32 cellular contexts compared by ENCODE assay signal in the genomic region with DNA sequence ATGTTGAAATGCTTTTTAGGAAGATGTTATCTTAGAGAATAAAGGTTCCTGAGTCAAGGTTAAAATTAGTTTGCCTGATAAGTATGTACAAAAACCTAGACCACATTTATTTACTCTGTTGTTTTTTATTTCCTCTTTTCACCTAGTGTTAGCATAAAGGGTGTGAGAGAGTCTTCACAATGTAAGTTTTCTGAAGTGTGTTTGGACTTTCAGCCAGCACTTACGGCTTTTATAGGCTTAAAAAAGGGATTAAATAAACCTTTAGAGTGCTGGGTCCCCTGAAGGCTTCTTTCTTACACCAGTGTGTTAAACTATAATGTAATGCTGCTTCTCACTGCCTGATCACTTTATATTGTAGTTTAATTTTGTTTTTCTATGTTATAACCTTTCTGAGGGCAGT.
"Had no signal": no experiment of that assay in that cellular context is flagged by ENCODE, and none has a peak within 500 bp of the region (broad histone marks: within the 10 kb centered on the region; RNA-seq: fewer than 3 reads in every experiment).

No MANE protein-coding gene starts in this region.

- H3K27me3 ChIP-seq: pancreas, sigmoid colon, thyroid gland had no signal

- DNase-seq: activated CD4-positive, alpha-beta memory T cell treated with anti-CD3 and anti-CD28 coated beads, Interleukin-2, amount 10 ng/mL, durations not matched to agents 7 days and 5 days; activated CD4-positive, alpha-beta T cell treated with anti-CD3 and anti-CD28 coated beads, Interleukin-2, amount 10 ng/mL, durations not matched to agents 24 days and 14 days; activated CD8-positive, alpha-beta memory T cell treated with anti-CD3 and anti-CD28 coated beads, Interleukin-2, amount 50 U/mL, for 48 hours; activated naive CD8-positive, alpha-beta T cell treated with anti-CD3 and anti-CD28 coated beads, Interleukin-2, amount 50 U/mL, for 24 hours; activated T-cell treated with anti-CD3 and anti-CD28 coated beads, Interleukin-2, amount 50 U/mL, for 24 hours; amygdala; central memory CD4-positive, alpha-beta T cell; endodermal cell; foreskin fibroblast; head of caudate nucleus; mammary epithelial cell; naive thymus-derived CD4-positive, alpha-beta T cell; nucleus accumbens; pancreas; psoas muscle; sigmoid colon; small intestine; stimulated activated CD4-positive, alpha-beta T cell treated with anti-CD3 and anti-CD28 coated beads, Interleukin-1b, Interleukin-23, amount 100 ng/mL, for 48 hours; stimulated activated CD4-positive, alpha-beta T cell treated with anti-CD3 and anti-CD28 coated beads, Interleukin-4, amount 100 ng/mL, for 4 hours; stimulated activated CD8-positive, alpha-beta memory T cell treated with anti-CD3 and anti-CD28 coated beads, Interleukin-4, amount 100 ng/mL, for 48 hours; stimulated activated naive CD8-positive, alpha-beta T cell treated with anti-CD3 and anti-CD28 coated beads, Interleukin-15, amount 100 ng/mL, for 72 hours; substantia nigra; T1000; thyroid gland; WERI-Rb-1 had no signal

- H3K4me3 ChIP-seq: pancreas, psoas muscle, sigmoid colon, thyroid gland had no signal

- H3K9me3 ChIP-seq: pancreas, psoas muscle, sigmoid colon, thyroid gland had no signal

- ATAC-seq: activated CD4-positive, CD25-positive, alpha-beta regulatory T cell treated with anti-CD3 and anti-CD28 coated beads, Interleukin-2, amount 50 U/mL, for 24 hours; activated naive CD8-positive, alpha-beta T cell treated with anti-CD3 and anti-CD28 coated beads, Interleukin-2, amount 50 U/mL, for 24 hours; esophagus mucosa; naive thymus-derived CD4-positive, alpha-beta T cell; psoas muscle; stimulated activated memory B cell treated with anti-CD40 and anti-IgM and Interleukin-4, amounts not matched to agents 10 μg/mL and 1 μg/mL and 100 μg/mL, for 72 hours; stimulated activated naive CD8-positive, alpha-beta T cell treated with anti-CD3 and anti-CD28 coated beads, Interleukin-15, amount 100 ng/mL, for 72 hours had no signal

- H3K4me3 Mint-ChIP-seq: activated CD4-positive, alpha-beta memory T cell treated with anti-CD3 and anti-CD28 coated beads, Interleukin-2, amount 10 ng/mL, durations not matched to agents 7 days and 5 days; activated CD4-positive, alpha-beta T cell treated with anti-CD3 and anti-CD28 coated beads, Interleukin-2, amount 10 ng/mL, durations not matched to agents 24 days and 14 days; activated naive CD4-positive, alpha-beta T cell treated with anti-CD3 and anti-CD28 coated beads, Interleukin-2, amount 50 U/mL, for 24 hours; activated naive CD8-positive, alpha-beta T cell treated with anti-CD3 and anti-CD28 coated beads, Interleukin-2, amount 50 U/mL, for 24 hours; activated T-cell treated with anti-CD3 and anti-CD28 coated beads, Interleukin-2, amount 50 U/mL, for 24 hours; dendritic cell treated with granulocyte-macrophage colony-stimulating factor and Interleukin-4, amounts not matched to agents 40 ng/mL and 50 ng/mL, for 4 days; endodermal cell; mesothelial cell of epicardium; naive thymus-derived CD4-positive, alpha-beta T cell; stimulated activated memory B cell treated with anti-CD40 and anti-IgM and Interleukin-4, amounts not matched to agents 10 μg/mL and 1 μg/mL and 100 μg/mL, for 72 hours; stimulated activated naive CD8-positive, alpha-beta T cell treated with anti-CD3 and anti-CD28 coated beads, Interleukin-15, amount 100 ng/mL, for 72 hours had no signal

- H3K27me3 Mint-ChIP-seq: activated CD4-positive, alpha-beta memory T cell treated with anti-CD3 and anti-CD28 coated beads, Interleukin-2, amount 10 ng/mL, durations not matched to agents 7 days and 5 days; activated CD4-positive, alpha-beta T cell treated with anti-CD3 and anti-CD28 coated beads, Interleukin-2, amount 10 ng/mL, durations not matched to agents 24 days and 14 days; activated naive CD4-positive, alpha-beta T cell treated with anti-CD3 and anti-CD28 coated beads, Interleukin-2, amount 50 U/mL, for 24 hours; activated naive CD8-positive, alpha-beta T cell treated with anti-CD3 and anti-CD28 coated beads, Interleukin-2, amount 50 U/mL, for 24 hours; activated T-cell treated with anti-CD3 and anti-CD28 coated beads, Interleukin-2, amount 50 U/mL, for 24 hours; dendritic cell treated with granulocyte-macrophage colony-stimulating factor and Interleukin-4, amounts not matched to agents 40 ng/mL and 50 ng/mL, for 4 days; naive thymus-derived CD4-positive, alpha-beta T cell; stimulated activated memory B cell treated with anti-CD40 and anti-IgM and Interleukin-4, amounts not matched to agents 10 μg/mL and 1 μg/mL and 100 μg/mL, for 72 hours; stimulated activated naive CD8-positive, alpha-beta T cell treated with anti-CD3 and anti-CD28 coated beads, Interleukin-15, amount 100 ng/mL, for 72 hours had no signal

- H3K36me3 ChIP-seq: pancreas, thyroid gland, WERI-Rb-1 had no signal

- H3K27ac ChIP-seq: pancreas, psoas muscle, sigmoid colon, thyroid gland, WERI-Rb-1 had no signal

- H3K9me3 Mint-ChIP-seq: activated CD4-positive, alpha-beta memory T cell treated with anti-CD3 and anti-CD28 coated beads, Interleukin-2, amount 10 ng/mL, durations not matched to agents 7 days and 5 days; activated CD4-positive, alpha-beta T cell treated with anti-CD3 and anti-CD28 coated beads, Interleukin-2, amount 10 ng/mL, durations not matched to agents 24 days and 14 days; activated naive CD4-positive, alpha-beta T cell treated with anti-CD3 and anti-CD28 coated beads, Interleukin-2, amount 50 U/mL, for 24 hours; activated naive CD8-positive, alpha-beta T cell treated with anti-CD3 and anti-CD28 coated beads, Interleukin-2, amount 50 U/mL, for 24 hours; activated T-cell treated with anti-CD3 and anti-CD28 coated beads, Interleukin-2, amount 50 U/mL, for 24 hours; activated T-helper 2 cell treated with anti-CD3 and anti-CD28 coated beads, Interferon-gamma antibody, Interleukin-2, Interleukin-4, amounts not matched to agents 10 μg/mL and 5 μg/mL and 100 μg/mL, durations not matched to agents 14 hours and 24 hours and 36 hours; dendritic cell treated with granulocyte-macrophage colony-stimulating factor and Interleukin-4, amounts not matched to agents 40 ng/mL and 50 ng/mL, for 4 days; endodermal cell; mesothelial cell of epicardium; naive thymus-derived CD4-positive, alpha-beta T cell; stimulated activated memory B cell treated with anti-CD40 and anti-IgM and Interleukin-4, amounts not matched to agents 10 μg/mL and 1 μg/mL and 100 μg/mL, for 72 hours; stimulated activated naive CD8-positive, alpha-beta T cell treated with anti-CD3 and anti-CD28 coated beads, Interleukin-15, amount 100 ng/mL, for 72 hours had no signal

- H3K27ac Mint-ChIP-seq: activated CD4-positive, alpha-beta memory T cell treated with anti-CD3 and anti-CD28 coated beads, Interleukin-2, amount 10 ng/mL, durations not matched to agents 7 days and 5 days; activated CD4-positive, alpha-beta T cell treated with anti-CD3 and anti-CD28 coated beads, Interleukin-2, amount 10 ng/mL, durations not matched to agents 24 days and 14 days; activated naive CD8-positive, alpha-beta T cell treated with anti-CD3 and anti-CD28 coated beads, Interleukin-2, amount 50 U/mL, for 24 hours; activated T-cell treated with anti-CD3 and anti-CD28 coated beads, Interleukin-2, amount 50 U/mL, for 24 hours; activated T-helper 2 cell treated with anti-CD3 and anti-CD28 coated beads, Interferon-gamma antibody, Interleukin-2, Interleukin-4, amounts not matched to agents 10 μg/mL and 5 μg/mL and 100 μg/mL, durations not matched to agents 14 hours and 24 hours and 36 hours; dendritic cell treated with granulocyte-macrophage colony-stimulating factor and Interleukin-4, amounts not matched to agents 40 ng/mL and 50 ng/mL, for 4 days; endodermal cell; mesothelial cell of epicardium; stimulated activated memory B cell treated with anti-CD40 and anti-IgM and Interleukin-4, amounts not matched to agents 10 μg/mL and 1 μg/mL and 100 μg/mL, for 72 hours; stimulated activated naive CD8-positive, alpha-beta T cell treated with anti-CD3 and anti-CD28 coated beads, Interleukin-15, amount 100 ng/mL, for 72 hours had no signal
